In genomic region chr2:163735692-163736432, GRCh38 we compare ENCODE assay signal across 8 cellular contexts. TPM values are rescaled to one million over a fixed set of nuclear protein-coding genes. Genes with fewer than 3 reads are reported as not detected.
DNase-seq lines count a peak whose midpoint lies in the region; ATAC-seq lines count a peak whose summit lies in the region.

FIGN (minus strand) TSS chr2:163736008; CDS start chr2:163734927, 1,081 bp downstream.

- no peaks in the 10 kb centered on the region for H3K36me3 ChIP-seq in muscle layer of colon (ENCODE audit: insufficient read depth, low read length)
- no peaks in the 10 kb centered on the region for H3K36me3 ChIP-seq in aorta (ENCODE audit: control insufficient read depth in 1 of 2, insufficient read depth in 2 of 2, low read length in 1 of 2)

- H3K4me1 ChIP-seq in muscle layer of colon (ENCODE audit: insufficient read depth, low read length) (peaks cover 5% of the 10 kb centered on the region), aorta (ENCODE audit: control insufficient read depth in 1 of 2, insufficient read depth in 2 of 2, low read length in 2 of 2) (no peaks in the 10 kb centered on the region)

- DNase-seq in AG20443 (ENCODE audit: low spot score) (peak; percentile 91), HuH-7 (ENCODE audit: low spot score) (peak; percentile 77), SW 1271 (lab: John Stamatoyannopoulos, UW) (peak; percentile 34 to 82), fibroblast of peridontal ligament (ENCODE audit: extremely low read depth) (peak; percentile 92), aorta (peak; percentile 83 to 93), activated gamma-delta T cell treated with Interleukin-2 at 50 U/mL for 16 hours (no peak)

- intact Hi-C loops in aorta (cut with DNase I) = loop anchor here (5.0 to 10.0 kb wide), 4 partner anchors 36 to 389 kb away; no protein-coding TSS in a partner anchor

- peak; percentile 89 for ATAC-seq in aorta (ENCODE audit: low FRiP score)
- ATAC-seq in HG03108 (IDR thresholded peaks at IDR 0.05; ENCODE audit: unreplicated experiment) = no peak

- H3K27me3 ChIP-seq in muscle layer of colon (ENCODE audit: control insufficient read depth in 1 of 2, insufficient read depth in 2 of 2, low read length in 2 of 2) (no peaks in the 10 kb centered on the region), aorta (ENCODE audit: control insufficient read depth in 1 of 2, insufficient read depth in 2 of 2, low read length in 1 of 2) (no peaks in the 10 kb centered on the region)

- H3K9me3 ChIP-seq in muscle layer of colon (ENCODE audit: low read length) (no peaks in the 10 kb centered on the region), aorta (ENCODE audit: control insufficient read depth, low read length) (no peaks in the 10 kb centered on the region)

- H3K27ac ChIP-seq in muscle layer of colon (ENCODE audit: low read depth, low read length) (peak within 1 kb of the TSS; percentile 74), aorta (ENCODE audit: low read depth in 1 of 2, low read length in 2 of 2) (peak within 1 kb of the TSS; percentile 74 to 92)

- H3K9ac ChIP-seq in muscle layer of colon (ENCODE audit: low read length) = peak within 1 kb of the TSS; percentile 16

- 0 to 1% methylated on average over 37 to 54 of the region's 54 CpGs for WGBS in aorta, 2 donors

- H3K4me3 ChIP-seq in muscle layer of colon (ENCODE audit: low read depth in 1 of 2, low read length in 2 of 2) (peak within 1 kb of the TSS; percentile 75 to 86), aorta (ENCODE audit: low read length in 2 of 2) (peak within 1 kb of the TSS; percentile 96 to 100)

RNA-seq across cellular contexts. Expression of gene FIGN, which starts in this region (rescaled TPM):
- total RNA-seq in aorta = 10 to 100 TPM; 12.7 to 27.8 TPM
- 1 to 10 TPM; 1.6 to 3.9 TPM for polyA plus RNA-seq in aorta
